In genomic region chr22:23270212-23270733, GRCh38 we compare ENCODE assay signal across 12 cellular contexts.
DNase-seq lines count a peak whose midpoint lies in the region; ATAC-seq, FAIRE-seq and TF ChIP-seq lines count a peak whose summit lies in the region.
"Had no signal": no experiment of that assay in that cellular context is flagged by ENCODE, and none has a peak within 500 bp of the region (broad histone marks: within the 10 kb centered on the region; RNA-seq: fewer than 3 reads in every experiment).

No MANE protein-coding gene starts in this region.

- no peak for TF ChIP-seq RAD21 in HepG2 (CRISPR knock-in tag; IDR thresholded peaks at IDR 0.05)

- CTCF ChIA-PET in AG04449 (lab: Yijun Ruan, JAX) = interaction anchor here (1.2 to 34.4 kb wide), 6 partner anchors 12 to 311 kb away, joined by 3 to 953 read pairs (median 7); partner anchors contain the start of gene BCR
- CTCF ChIA-PET in HepG2 (lab: Yijun Ruan, JAX; ENCODE audit: low intra/inter-chr PET ratio, low total read pairs) = no interaction called here
- CTCF ChIA-PET in T-cell (lab: Charles Lee) = no interaction called here

- peaks cover 0 to 9% (median 0%) of the 10 kb centered on the region in 3 donors for H3K4me1 Mint-ChIP-seq in T-cell

- intact Hi-C loops in HepG2 (cut with micrococcal nuclease; ENCODE audit: unreplicated experiment) = no loop called here

- no peaks in the 10 kb centered on the region for H3K9me3 Mint-ChIP-seq in T-cell
- H3K9me3 Mint-ChIP-seq: naive thymus-derived CD8-positive, alpha-beta T cell had no signal

- BruUV-seq in HepG2 (replicated peaks; lab: Mats Ljungman, UMichigan) = no TSS peak

- H3K9ac ChIP-seq in HepG2 (ENCODE audit: insufficient read depth, low read depth, low read length) = no peak overlapping the region

- TF ChIP-seq CTCF in AG04449 (IDR thresholded peaks at IDR 0.05; ENCODE audit: insufficient read depth, low read length, missing control alignments) (peak; percentile 16), astrocyte of the spinal cord (IDR thresholded peaks at IDR 0.05; ENCODE audit: low read depth, low read length) (peak; percentile 53), HepG2 (CRISPR knock-in tag; IDR thresholded peaks at IDR 0.05) (no peak)

- no peak overlapping the region for H3K27ac ChIP-seq in HepG2 (ENCODE audit: extremely low read length, insufficient read depth, low read length)
- H3K27ac ChIP-seq: breast epithelium had no signal

- H3K36me3 ChIP-seq in HepG2 (replicated peaks in 1 of 2; ENCODE audit: control insufficient read depth in 1 of 2, insufficient read depth in 2 of 2, low read length in 2 of 2) = peaks cover 17 to 79% of the 10 kb centered on the region in 2 experiments

- H3K36me3 Mint-ChIP-seq in T-cell = peaks cover 26% of the 10 kb centered on the region

- WGBS in HepG2 (ENCODE audit: low lambda C conversion rate) = 92% methylated on average over 8 of the region's 8 CpGs

- no peak for DNase-seq in AG04449 (ENCODE audit: low read depth, low spot score)
- no peak for DNase-seq in GM12891 (ENCODE audit: insufficient read length, low spot score)
- DNase-seq in astrocyte of the spinal cord (ENCODE audit: low read depth, low spot score) = no peak
- DNase-seq in HepG2 (ENCODE audit: low spot score) = no peak
- DNase-seq in stimulated activated CD4-positive, alpha-beta T cell treated with anti-CD3 and anti-CD28 coated beads, Interleukin-4, amount 100 ng/mL, for 4 hours = no peak
- DNase-seq in T-cell = no peak
- DNase-seq in occipital lobe (lab: John Stamatoyannopoulos, UW) = no peak
- DNase-seq in effector CD4-positive, alpha-beta T cell = no peak
- DNase-seq: naive thymus-derived CD8-positive, alpha-beta T cell; NCI-H2081 treated with DMSO at 0.1 percent for 48 hours had no signal

- peak; percentile 45 for FAIRE-seq in GM12891 (lab: Jason Lieb, UNC)
- no peak for FAIRE-seq in HepG2 (lab: Jason Lieb, UNC)

- ATAC-seq in HepG2 = no peak
- no peak for ATAC-seq in T-cell (replicated peaks in 1 of 4)
- ATAC-seq: naive thymus-derived CD8-positive, alpha-beta T cell; Panc1 had no signal

- 0 out of 2 replicates have a peak, but pooled peaks cover 11% of the 10 kb centered on the region for H3K4me1 ChIP-seq in HepG2 (ENCODE audit: insufficient read depth, low read length)
- H3K4me1 ChIP-seq: breast epithelium had no signal

- H3K9me3 ChIP-seq in HepG2 (ENCODE audit: low read length) = no peaks in the 10 kb centered on the region
- H3K9me3 ChIP-seq: breast epithelium had no signal

- in situ Hi-C loops in astrocyte of the spinal cord (cut with HindIII; ENCODE audit: low sequenced_read_pairs) = no loop called here
- in situ Hi-C loops in HepG2 (cut with HindIII; ENCODE audit: extremely low pct_ligation_motif_present, low pct_unique_long_range_greater_than_20kb) = no loop called here

- no peaks in the 10 kb centered on the region for H3K79me2 ChIP-seq in HepG2 (ENCODE audit: insufficient read depth, low read length)

- no peaks in the 10 kb centered on the region for H3K27me3 Mint-ChIP-seq in T-cell
- H3K27me3 Mint-ChIP-seq: naive thymus-derived CD8-positive, alpha-beta T cell had no signal

- H3K4me2 ChIP-seq in HepG2 (ENCODE audit: low read depth, low read length) = no peak overlapping the region

- H4K20me1 ChIP-seq in HepG2 (ENCODE audit: insufficient read depth, low read length) = no peaks in the 10 kb centered on the region

- no peak overlapping the region for H2AFZ ChIP-seq in HepG2 (ENCODE audit: low read length)

- no peak overlapping the region for H3K4me3 ChIP-seq in AG04449 (ENCODE audit: low read depth, low read length)
- no peak overlapping the region for H3K4me3 ChIP-seq in astrocyte of the spinal cord (ENCODE audit: low read depth, low read length)
- no peak overlapping the region for H3K4me3 ChIP-seq in HepG2 (replicated peaks in 1 of 3; ENCODE audit: insufficient read depth in 1 of 3, low read depth in 2 of 3, low read length in 3 of 3)
- H3K4me3 ChIP-seq: breast epithelium had no signal

- H3K4me3 Mint-ChIP-seq in T-cell = no peak overlapping the region

- TF ChIP-seq EP300 in HepG2 (IDR thresholded peaks at IDR 0.05; ENCODE audit: low read depth in 2 of 2, low read length in 2 of 2) = no peak
- TF ChIP-seq EP300 in HepG2 (CRISPR knock-in tag; IDR thresholded peaks at IDR 0.05; ENCODE audit: borderline replicate concordance) = no peak

- POLR2A ChIA-PET in AG04449 (lab: Yijun Ruan, JAX) = no interaction called here
- POLR2A ChIA-PET in HepG2 (lab: Yijun Ruan, JAX) = no interaction called here
- POLR2A ChIA-PET in T-cell (lab: Charles Lee) = no interaction called here

- TF ChIP-seq POLR2A in GM12891 (IDR thresholded peaks at IDR 0.05; ENCODE audit: low read depth, low read length) = no peak
- TF ChIP-seq POLR2A in HepG2 (IDR thresholded peaks at IDR 0.05; ENCODE audit: insufficient read depth in 1 of 2, low read depth in 2 of 2, low read length in 2 of 2) = no peak

- no peaks in the 10 kb centered on the region for H3K27me3 ChIP-seq in HepG2 (ENCODE audit: control insufficient read depth in 1 of 2, insufficient read depth in 2 of 2, low read length in 2 of 2)
- H3K27me3 ChIP-seq: breast epithelium had no signal

- peak overlapping the region in 1 of 2 donors; percentile 52 for H3K27ac Mint-ChIP-seq in T-cell

TF ChIP-seq in GM12891, 5 proteins besides CTCF, POLR2A, EP300 and RAD21:
- no peak for TF ChIP-seq SPI1 (IDR thresholded peaks at IDR 0.05; ENCODE audit: low read depth, low read length)
- no peak for TF ChIP-seq POLR2AphosphoS5 (IDR thresholded peaks at IDR 0.05; ENCODE audit: low read depth, low read length)
- TF ChIP-seq POU2F2 (IDR thresholded peaks at IDR 0.05; ENCODE audit: low read depth, low read length) = no peak
- TF ChIP-seq TAF1 (IDR thresholded peaks at IDR 0.05; ENCODE audit: low read depth, low read length) = no peak
- no peak for TF ChIP-seq PAX5 (IDR thresholded peaks at IDR 0.05; ENCODE audit: insufficient read depth, low read length, severe bottlenecking)

TF ChIP-seq in HepG2, 621 proteins besides CTCF, POLR2A, EP300 and RAD21:
- TF ChIP-seq MAFK (conservative IDR thresholded peaks at IDR 0.05 in 1 of 2, IDR thresholded peaks at IDR 0.05 in 1 of 2; ENCODE audit: low read length in 2 of 2) (peak; percentile 69 to 83), ELF4 (CRISPR knock-in tag; IDR thresholded peaks at IDR 0.05; ENCODE audit: borderline replicate concordance) (no peak), NRL (CRISPR knock-in tag; IDR thresholded peaks at IDR 0.05; ENCODE audit: borderline replicate concordance) (no peak), NONO (IDR thresholded peaks at IDR 0.05) (no peak), NONO (CRISPR knock-in tag; conservative IDR thresholded peaks at IDR 0.05) (no peak), MAFF (IDR thresholded peaks at IDR 0.05; ENCODE audit: low read depth, low read length) (peak; percentile 62)
TF ChIP-seq in HepG2: peak in this region for 2.
